16 cellular contexts compared by ENCODE assay signal in genomic region chr15:79657722-79658121, GRCh38.
DNase-seq lines count a peak whose midpoint lies in the region; ATAC-seq, FAIRE-seq and TF ChIP-seq lines count a peak whose summit lies in the region.
"Had no signal": no experiment of that assay in that cellular context is flagged by ENCODE, and none has a peak within 500 bp of the region (broad histone marks: within the 10 kb centered on the region; RNA-seq: fewer than 3 reads in every experiment).

No MANE protein-coding gene starts in this region.

- H2AFZ ChIP-seq in HepG2 (ENCODE audit: low read length): no peak overlapping the region

- H3K9ac ChIP-seq in liver (ENCODE audit: low read depth in 1 of 2, low read length in 2 of 2) (no peak overlapping the region), HepG2 (ENCODE audit: insufficient read depth, low read depth, low read length) (no peak overlapping the region), endodermal cell (ENCODE audit: extremely low read depth, low read length, poor library complexity, severe bottlenecking) (no peak overlapping the region)

- TF ChIP-seq RAD21 in liver (IDR thresholded peaks at IDR 0.05) (peak; percentile 49 to 54), HepG2 (CRISPR knock-in tag; IDR thresholded peaks at IDR 0.05) (no peak)

- no peak overlapping the region for H3K4me2 ChIP-seq in HepG2 (ENCODE audit: low read depth, low read length)

- no peaks in the 10 kb centered on the region for H3K27me3 ChIP-seq in liver (ENCODE audit: control insufficient read depth in 4 of 4, insufficient read depth in 4 of 4, low read length in 3 of 4)
- H3K27me3 ChIP-seq in HepG2 (ENCODE audit: control insufficient read depth in 1 of 2, insufficient read depth in 2 of 2, low read length in 2 of 2): no peaks in the 10 kb centered on the region
- no peaks in the 10 kb centered on the region for H3K27me3 ChIP-seq in endodermal cell (ENCODE audit: control insufficient read depth, insufficient read depth, low read length, poor library complexity, severe bottlenecking)
- H3K27me3 ChIP-seq: BE2C had no signal

- no peaks in the 10 kb centered on the region for H3K36me3 Mint-ChIP-seq in endodermal cell (ENCODE audit: low read depth)
- H3K36me3 Mint-ChIP-seq: CD4-positive, alpha-beta memory T cell had no signal

- FAIRE-seq in HepG2 (lab: Jason Lieb, UNC): no peak
- FAIRE-seq: H1 had no signal

- no TSS peak for BruUV-seq in HepG2 (replicated peaks; lab: Mats Ljungman, UMichigan)

- CTCF ChIA-PET in HepG2 (lab: Yijun Ruan, JAX; ENCODE audit: low intra/inter-chr PET ratio, low total read pairs): no interaction called here

- H3K4me3 ChIP-seq in liver (ENCODE audit: low read depth in 1 of 3, low read length in 3 of 3) (no peak overlapping the region), HepG2 (replicated peaks in 1 of 3; ENCODE audit: insufficient read depth in 1 of 3, low read depth in 2 of 3, low read length in 3 of 3) (no peak overlapping the region), LNCaP clone FGC (ENCODE audit: low read depth, low read length) (no peak overlapping the region), endodermal cell (ENCODE audit: low read length) (no peak overlapping the region)

- no peak overlapping the region for H3K4me3 Mint-ChIP-seq in endodermal cell
- H3K4me3 Mint-ChIP-seq: CD4-positive, alpha-beta memory T cell; H9 had no signal

- no peaks in the 10 kb centered on the region for H4K20me1 ChIP-seq in HepG2 (ENCODE audit: insufficient read depth, low read length)

- H3K36me3 ChIP-seq in liver (ENCODE audit: control insufficient read depth in 4 of 4, insufficient read depth in 3 of 4, low read depth in 1 of 4, low read length in 3 of 4) (no peaks in the 10 kb centered on the region), HepG2 (replicated peaks in 1 of 2; ENCODE audit: control insufficient read depth in 1 of 2, insufficient read depth in 2 of 2, low read length in 2 of 2) (no peaks in the 10 kb centered on the region), endodermal cell (ENCODE audit: control insufficient read depth, insufficient read depth, low read length) (no peaks in the 10 kb centered on the region)
- H3K36me3 ChIP-seq: BE2C had no signal

- 19% methylated on average over 2 of the region's 2 CpGs for whole genome bisulfite sequencing in liver
- 0% methylated on average over 2 of the region's 2 CpGs for WGBS in HepG2 (ENCODE audit: low lambda C conversion rate)
- 96 to 100% methylated on average over 2 of the region's 2 CpGs for WGBS in endodermal cell (ENCODE audit: insufficient coverage in 1 of 2, insufficient read length in 1 of 2), 2 experiments

- no peaks in the 10 kb centered on the region for H3K79me2 ChIP-seq in HepG2 (ENCODE audit: insufficient read depth, low read length)

- intact Hi-C loops in HepG2 (cut with micrococcal nuclease; ENCODE audit: unreplicated experiment): no loop called here

- DNase-seq in HepG2 (ENCODE audit: low spot score) (no peak), LNCaP clone FGC (ENCODE audit: low read depth) (peak; percentile 90), left lobe of liver (ENCODE audit: low spot score) (peak; percentile 50), CD1c-positive myeloid dendritic cell (ENCODE audit: extremely low spot score) (no peak), endodermal cell (no peak)
- DNase-seq: ACHN; BE2C; C1 segment of cervical spinal cord; Calu3; CD4-positive, alpha-beta memory T cell; DMS79 treated with DMSO at 0.1 percent for 48 hours; GF-D8; H9 had no signal

- H3K27me3 Mint-ChIP-seq in endodermal cell (ENCODE audit: insufficient read depth): peaks cover 3% of the 10 kb centered on the region

- TF ChIP-seq CTCF in liver (IDR thresholded peaks at IDR 0.05; ENCODE audit: low read depth, low read length, missing input control) (no peak), HepG2 (CRISPR knock-in tag; IDR thresholded peaks at IDR 0.05) (no peak), LNCaP clone FGC (IDR thresholded peaks at IDR 0.05; ENCODE audit: control insufficient read depth, extremely low read depth, insufficient read depth) (no peak), endodermal cell (conservative IDR thresholded peaks at IDR 0.05) (no peak)

- peaks cover 9 to 29% (median 24%) of the 10 kb centered on the region in 4 donors for H3K4me1 ChIP-seq in liver (ENCODE audit: control insufficient read depth in 4 of 4, insufficient read depth in 4 of 4, low read length in 3 of 4)
- no peaks in the 10 kb centered on the region for H3K4me1 ChIP-seq in HepG2 (ENCODE audit: insufficient read depth, low read length)
- no peaks in the 10 kb centered on the region for H3K4me1 ChIP-seq in endodermal cell (ENCODE audit: control insufficient read depth, insufficient read depth, low read length)
- H3K4me1 ChIP-seq: BE2C had no signal

- no peak for ATAC-seq in HepG2
- peak; percentile 73 for ATAC-seq in left lobe of liver
- no peak for ATAC-seq in GM19324 (IDR thresholded peaks at IDR 0.05; ENCODE audit: low FRiP score, unreplicated experiment)

- peaks cover 3% of the 10 kb centered on the region for H3K9me3 Mint-ChIP-seq in endodermal cell
- H3K9me3 Mint-ChIP-seq: H9 had no signal

- POLR2A ChIA-PET in HepG2 (lab: Yijun Ruan, JAX): no interaction called here

- H3K27ac Mint-ChIP-seq in endodermal cell: no peak overlapping the region
- H3K27ac Mint-ChIP-seq: CD4-positive, alpha-beta memory T cell; H9 had no signal

- H3K4me1 Mint-ChIP-seq in endodermal cell: no peaks in the 10 kb centered on the region
- H3K4me1 Mint-ChIP-seq: CD4-positive, alpha-beta memory T cell; H9 had no signal

- H3K27ac ChIP-seq in liver (ENCODE audit: low read depth in 1 of 2, low read length in 2 of 2): peak overlapping the region; percentile 53 to 64
- H3K27ac ChIP-seq in HepG2 (ENCODE audit: extremely low read length, insufficient read depth, low read length): no peak overlapping the region
- no peak overlapping the region for H3K27ac ChIP-seq in endodermal cell (ENCODE audit: low read depth, low read length)

- in situ Hi-C loops in HepG2 (cut with HindIII; ENCODE audit: extremely low pct_ligation_motif_present, low pct_unique_long_range_greater_than_20kb): no loop called here

- H3K9me3 ChIP-seq in liver (ENCODE audit: control insufficient read depth in 4 of 4, low read length in 3 of 4) (no peaks in the 10 kb centered on the region), HepG2 (ENCODE audit: low read length) (no peaks in the 10 kb centered on the region), endodermal cell (ENCODE audit: control insufficient read depth, low read length) (no peaks in the 10 kb centered on the region)
- H3K9me3 ChIP-seq: BE2C had no signal

- TF ChIP-seq POLR2A in HepG2 (IDR thresholded peaks at IDR 0.05; ENCODE audit: insufficient read depth in 1 of 2, low read depth in 2 of 2, low read length in 2 of 2): no peak

- TF ChIP-seq EP300 in HepG2 (IDR thresholded peaks at IDR 0.05; ENCODE audit: low read depth in 2 of 2, low read length in 2 of 2): no peak
- no peak for TF ChIP-seq EP300 in HepG2 (CRISPR knock-in tag; IDR thresholded peaks at IDR 0.05; ENCODE audit: borderline replicate concordance)

TF ChIP-seq in liver, 16 proteins besides CTCF, POLR2A, EP300 and RAD21 (continues in another document):
- TF ChIP-seq MAX (IDR thresholded peaks at IDR 0.05): peak; percentile 67

TF ChIP-seq in HepG2, 621 proteins besides CTCF, POLR2A, EP300 and RAD21:
- TF ChIP-seq ZNF773 (CRISPR knock-in tag; IDR thresholded peaks at IDR 0.05; ENCODE audit: borderline replicate concordance): no peak
- TF ChIP-seq, protein P1, sequence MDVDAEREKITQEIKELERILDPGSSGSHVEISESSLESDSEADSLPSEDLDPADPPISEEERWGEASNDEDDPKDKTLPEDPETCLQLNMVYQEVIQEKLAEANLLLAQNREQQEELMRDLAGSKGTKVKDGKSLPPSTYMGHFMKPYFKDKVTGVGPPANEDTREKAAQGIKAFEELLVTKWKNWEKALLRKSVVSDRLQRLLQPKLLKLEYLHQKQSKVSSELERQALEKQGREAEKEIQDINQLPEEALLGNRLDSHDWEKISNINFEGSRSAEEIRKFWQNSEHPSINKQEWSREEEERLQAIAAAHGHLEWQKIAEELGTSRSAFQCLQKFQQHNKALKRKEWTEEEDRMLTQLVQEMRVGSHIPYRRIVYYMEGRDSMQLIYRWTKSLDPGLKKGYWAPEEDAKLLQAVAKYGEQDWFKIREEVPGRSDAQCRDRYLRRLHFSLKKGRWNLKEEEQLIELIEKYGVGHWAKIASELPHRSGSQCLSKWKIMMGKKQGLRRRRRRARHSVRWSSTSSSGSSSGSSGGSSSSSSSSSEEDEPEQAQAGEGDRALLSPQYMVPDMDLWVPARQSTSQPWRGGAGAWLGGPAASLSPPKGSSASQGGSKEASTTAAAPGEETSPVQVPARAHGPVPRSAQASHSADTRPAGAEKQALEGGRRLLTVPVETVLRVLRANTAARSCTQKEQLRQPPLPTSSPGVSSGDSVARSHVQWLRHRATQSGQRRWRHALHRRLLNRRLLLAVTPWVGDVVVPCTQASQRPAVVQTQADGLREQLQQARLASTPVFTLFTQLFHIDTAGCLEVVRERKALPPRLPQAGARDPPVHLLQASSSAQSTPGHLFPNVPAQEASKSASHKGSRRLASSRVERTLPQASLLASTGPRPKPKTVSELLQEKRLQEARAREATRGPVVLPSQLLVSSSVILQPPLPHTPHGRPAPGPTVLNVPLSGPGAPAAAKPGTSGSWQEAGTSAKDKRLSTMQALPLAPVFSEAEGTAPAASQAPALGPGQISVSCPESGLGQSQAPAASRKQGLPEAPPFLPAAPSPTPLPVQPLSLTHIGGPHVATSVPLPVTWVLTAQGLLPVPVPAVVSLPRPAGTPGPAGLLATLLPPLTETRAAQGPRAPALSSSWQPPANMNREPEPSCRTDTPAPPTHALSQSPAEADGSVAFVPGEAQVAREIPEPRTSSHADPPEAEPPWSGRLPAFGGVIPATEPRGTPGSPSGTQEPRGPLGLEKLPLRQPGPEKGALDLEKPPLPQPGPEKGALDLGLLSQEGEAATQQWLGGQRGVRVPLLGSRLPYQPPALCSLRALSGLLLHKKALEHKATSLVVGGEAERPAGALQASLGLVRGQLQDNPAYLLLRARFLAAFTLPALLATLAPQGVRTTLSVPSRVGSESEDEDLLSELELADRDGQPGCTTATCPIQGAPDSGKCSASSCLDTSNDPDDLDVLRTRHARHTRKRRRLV (CRISPR knock-in tag; IDR thresholded peaks at IDR 0.05): no peak
- TF ChIP-seq KLF6 (CRISPR knock-in tag; IDR thresholded peaks at IDR 0.05): no peak
- TF ChIP-seq, protein P2, sequence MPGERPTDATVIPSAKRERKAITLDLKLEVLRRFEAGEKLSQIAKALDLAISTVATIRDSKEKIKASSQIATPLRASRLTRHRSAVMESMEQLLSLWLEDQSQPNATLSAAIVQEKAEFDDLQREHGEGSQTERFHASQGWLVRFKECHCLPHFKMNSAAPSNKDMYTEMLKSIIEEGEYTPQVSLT (CRISPR knock-in tag; IDR thresholded peaks at IDR 0.05; ENCODE audit: borderline replicate concordance, low read depth): no peak
TF ChIP-seq in HepG2: peak in this region for 0.

Comparison
In these comparisons a context has a peak if more than half of its experiments do, and no peak if none do; other contexts are left out.
1. H3K27ac ChIP-seq: peak in liver (2 of 2); none in HepG2 (single experiment) and endodermal cell (single experiment).
2. DNase-seq: peak in LNCaP clone FGC (single experiment) and left lobe of liver (single experiment); none in HepG2 (single experiment), CD1c-positive myeloid dendritic cell (single experiment) and endodermal cell (single experiment).